ENCODE assay signal across 20 cellular contexts in genomic region chr9:20650750-20651299, GRCh38.
"Had no signal": no experiment of that assay in that cellular context is flagged by ENCODE, and none has a peak within 500 bp of the region (broad histone marks: within the 10 kb centered on the region; RNA-seq: fewer than 3 reads in every experiment).

No MANE protein-coding gene starts in this region.

- H3K36me3 ChIP-seq: breast epithelium, MG63 had no signal

- H2AFZ ChIP-seq: PC-9 had no signal

- H3K4me3 ChIP-seq: breast epithelium, MG63, PC-9 had no signal

- H3K9me3 ChIP-seq: breast epithelium, MG63 had no signal

- H3K4me1 ChIP-seq: breast epithelium had no signal

- H3K4me2 ChIP-seq: PC-9 had no signal

- ATAC-seq: activated CD8-positive, alpha-beta memory T cell treated with anti-CD3 and anti-CD28 coated beads, Interleukin-2, amount 10 ng/mL, durations not matched to agents 7 days and 5 days had no signal

- DNase-seq: activated B cell treated with CpG ODN at 0.5 μM for 24 hours; activated CD4-positive, alpha-beta T cell treated with anti-CD3 and anti-CD28 coated beads for 1 hour; activated CD4-positive, alpha-beta T cell treated with anti-CD3 and anti-CD28 coated beads, Interleukin-2, amount 10 ng/mL, durations not matched to agents 24 days and 14 days; activated CD4-positive, alpha-beta T cell treated with anti-CD3 and anti-CD28 coated beads, Interleukin-2, amount 50 U/mL, for 48 hours; activated CD8-positive, alpha-beta memory T cell treated with anti-CD3 and anti-CD28 coated beads, Interleukin-2, amount 10 ng/mL, durations not matched to agents 7 days and 5 days; activated effector memory CD4-positive, alpha-beta T cell treated with Interleukin-2 at 50 U/mL for 16 hours; activated naive CD4-positive, alpha-beta T cell; activated T-cell treated with anti-CD3 and anti-CD28 coated beads, Interleukin-2, amount 50 U/mL, for 24 hours; aorta; central memory CD4-positive, alpha-beta T cell; MG63; NCI-H1105 treated with DMSO at 0.1 percent for 48 hours; NCI-H1436 treated with DMSO at 0.1 percent for 48 hours; NCI-H1930; NCI-H2107; NCI-H510A treated with DMSO at 0.1 percent for 48 hours; PC-9; SHP77 treated with DMSO at 0.1 percent for 48 hours; T-helper 9 cell had no signal

- H3K27me3 ChIP-seq: breast epithelium, MG63 had no signal

- H3K27ac ChIP-seq: breast epithelium, PC-9 had no signal
